In the genomic region with DNA sequence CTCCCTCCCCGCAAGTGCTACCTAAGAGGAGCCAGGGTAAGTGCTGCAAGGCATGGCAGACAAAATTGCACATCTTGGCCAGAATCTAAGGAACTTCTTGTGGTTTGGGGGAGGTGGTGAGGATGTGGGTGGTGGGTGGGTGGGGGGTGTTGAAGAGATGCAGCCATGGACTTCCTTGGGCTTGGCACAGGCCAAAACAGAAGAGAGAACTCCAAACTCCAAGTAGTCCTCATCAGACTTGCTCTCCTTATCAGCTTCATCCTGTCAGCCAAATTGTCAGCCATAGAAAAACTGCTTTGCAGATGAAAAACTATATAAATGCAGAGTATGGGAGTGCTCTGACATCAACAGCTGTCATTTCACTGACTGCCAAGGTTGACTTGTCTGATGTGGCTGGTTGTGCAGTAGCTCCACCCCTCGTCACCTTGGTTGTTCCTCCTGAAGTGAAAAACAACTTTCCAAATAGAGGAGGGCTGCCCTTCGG, we compare ENCODE assay signal across 1 cellular context.
TF ChIP-seq lines count a peak whose summit lies in the region.

No MANE protein-coding gene starts in this region.

TF ChIP-seq in GM23338, 12 proteins besides CTCF, POLR2A, EP300 and RAD21:
- TF ChIP-seq, protein P1, sequence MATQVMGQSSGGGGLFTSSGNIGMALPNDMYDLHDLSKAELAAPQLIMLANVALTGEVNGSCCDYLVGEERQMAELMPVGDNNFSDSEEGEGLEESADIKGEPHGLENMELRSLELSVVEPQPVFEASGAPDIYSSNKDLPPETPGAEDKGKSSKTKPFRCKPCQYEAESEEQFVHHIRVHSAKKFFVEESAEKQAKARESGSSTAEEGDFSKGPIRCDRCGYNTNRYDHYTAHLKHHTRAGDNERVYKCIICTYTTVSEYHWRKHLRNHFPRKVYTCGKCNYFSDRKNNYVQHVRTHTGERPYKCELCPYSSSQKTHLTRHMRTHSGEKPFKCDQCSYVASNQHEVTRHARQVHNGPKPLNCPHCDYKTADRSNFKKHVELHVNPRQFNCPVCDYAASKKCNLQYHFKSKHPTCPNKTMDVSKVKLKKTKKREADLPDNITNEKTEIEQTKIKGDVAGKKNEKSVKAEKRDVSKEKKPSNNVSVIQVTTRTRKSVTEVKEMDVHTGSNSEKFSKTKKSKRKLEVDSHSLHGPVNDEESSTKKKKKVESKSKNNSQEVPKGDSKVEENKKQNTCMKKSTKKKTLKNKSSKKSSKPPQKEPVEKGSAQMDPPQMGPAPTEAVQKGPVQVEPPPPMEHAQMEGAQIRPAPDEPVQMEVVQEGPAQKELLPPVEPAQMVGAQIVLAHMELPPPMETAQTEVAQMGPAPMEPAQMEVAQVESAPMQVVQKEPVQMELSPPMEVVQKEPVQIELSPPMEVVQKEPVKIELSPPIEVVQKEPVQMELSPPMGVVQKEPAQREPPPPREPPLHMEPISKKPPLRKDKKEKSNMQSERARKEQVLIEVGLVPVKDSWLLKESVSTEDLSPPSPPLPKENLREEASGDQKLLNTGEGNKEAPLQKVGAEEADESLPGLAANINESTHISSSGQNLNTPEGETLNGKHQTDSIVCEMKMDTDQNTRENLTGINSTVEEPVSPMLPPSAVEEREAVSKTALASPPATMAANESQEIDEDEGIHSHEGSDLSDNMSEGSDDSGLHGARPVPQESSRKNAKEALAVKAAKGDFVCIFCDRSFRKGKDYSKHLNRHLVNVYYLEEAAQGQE (IDR thresholded peaks at IDR 0.05; ENCODE audit: unreplicated experiment), result no peak
- TF ChIP-seq, protein P2, sequence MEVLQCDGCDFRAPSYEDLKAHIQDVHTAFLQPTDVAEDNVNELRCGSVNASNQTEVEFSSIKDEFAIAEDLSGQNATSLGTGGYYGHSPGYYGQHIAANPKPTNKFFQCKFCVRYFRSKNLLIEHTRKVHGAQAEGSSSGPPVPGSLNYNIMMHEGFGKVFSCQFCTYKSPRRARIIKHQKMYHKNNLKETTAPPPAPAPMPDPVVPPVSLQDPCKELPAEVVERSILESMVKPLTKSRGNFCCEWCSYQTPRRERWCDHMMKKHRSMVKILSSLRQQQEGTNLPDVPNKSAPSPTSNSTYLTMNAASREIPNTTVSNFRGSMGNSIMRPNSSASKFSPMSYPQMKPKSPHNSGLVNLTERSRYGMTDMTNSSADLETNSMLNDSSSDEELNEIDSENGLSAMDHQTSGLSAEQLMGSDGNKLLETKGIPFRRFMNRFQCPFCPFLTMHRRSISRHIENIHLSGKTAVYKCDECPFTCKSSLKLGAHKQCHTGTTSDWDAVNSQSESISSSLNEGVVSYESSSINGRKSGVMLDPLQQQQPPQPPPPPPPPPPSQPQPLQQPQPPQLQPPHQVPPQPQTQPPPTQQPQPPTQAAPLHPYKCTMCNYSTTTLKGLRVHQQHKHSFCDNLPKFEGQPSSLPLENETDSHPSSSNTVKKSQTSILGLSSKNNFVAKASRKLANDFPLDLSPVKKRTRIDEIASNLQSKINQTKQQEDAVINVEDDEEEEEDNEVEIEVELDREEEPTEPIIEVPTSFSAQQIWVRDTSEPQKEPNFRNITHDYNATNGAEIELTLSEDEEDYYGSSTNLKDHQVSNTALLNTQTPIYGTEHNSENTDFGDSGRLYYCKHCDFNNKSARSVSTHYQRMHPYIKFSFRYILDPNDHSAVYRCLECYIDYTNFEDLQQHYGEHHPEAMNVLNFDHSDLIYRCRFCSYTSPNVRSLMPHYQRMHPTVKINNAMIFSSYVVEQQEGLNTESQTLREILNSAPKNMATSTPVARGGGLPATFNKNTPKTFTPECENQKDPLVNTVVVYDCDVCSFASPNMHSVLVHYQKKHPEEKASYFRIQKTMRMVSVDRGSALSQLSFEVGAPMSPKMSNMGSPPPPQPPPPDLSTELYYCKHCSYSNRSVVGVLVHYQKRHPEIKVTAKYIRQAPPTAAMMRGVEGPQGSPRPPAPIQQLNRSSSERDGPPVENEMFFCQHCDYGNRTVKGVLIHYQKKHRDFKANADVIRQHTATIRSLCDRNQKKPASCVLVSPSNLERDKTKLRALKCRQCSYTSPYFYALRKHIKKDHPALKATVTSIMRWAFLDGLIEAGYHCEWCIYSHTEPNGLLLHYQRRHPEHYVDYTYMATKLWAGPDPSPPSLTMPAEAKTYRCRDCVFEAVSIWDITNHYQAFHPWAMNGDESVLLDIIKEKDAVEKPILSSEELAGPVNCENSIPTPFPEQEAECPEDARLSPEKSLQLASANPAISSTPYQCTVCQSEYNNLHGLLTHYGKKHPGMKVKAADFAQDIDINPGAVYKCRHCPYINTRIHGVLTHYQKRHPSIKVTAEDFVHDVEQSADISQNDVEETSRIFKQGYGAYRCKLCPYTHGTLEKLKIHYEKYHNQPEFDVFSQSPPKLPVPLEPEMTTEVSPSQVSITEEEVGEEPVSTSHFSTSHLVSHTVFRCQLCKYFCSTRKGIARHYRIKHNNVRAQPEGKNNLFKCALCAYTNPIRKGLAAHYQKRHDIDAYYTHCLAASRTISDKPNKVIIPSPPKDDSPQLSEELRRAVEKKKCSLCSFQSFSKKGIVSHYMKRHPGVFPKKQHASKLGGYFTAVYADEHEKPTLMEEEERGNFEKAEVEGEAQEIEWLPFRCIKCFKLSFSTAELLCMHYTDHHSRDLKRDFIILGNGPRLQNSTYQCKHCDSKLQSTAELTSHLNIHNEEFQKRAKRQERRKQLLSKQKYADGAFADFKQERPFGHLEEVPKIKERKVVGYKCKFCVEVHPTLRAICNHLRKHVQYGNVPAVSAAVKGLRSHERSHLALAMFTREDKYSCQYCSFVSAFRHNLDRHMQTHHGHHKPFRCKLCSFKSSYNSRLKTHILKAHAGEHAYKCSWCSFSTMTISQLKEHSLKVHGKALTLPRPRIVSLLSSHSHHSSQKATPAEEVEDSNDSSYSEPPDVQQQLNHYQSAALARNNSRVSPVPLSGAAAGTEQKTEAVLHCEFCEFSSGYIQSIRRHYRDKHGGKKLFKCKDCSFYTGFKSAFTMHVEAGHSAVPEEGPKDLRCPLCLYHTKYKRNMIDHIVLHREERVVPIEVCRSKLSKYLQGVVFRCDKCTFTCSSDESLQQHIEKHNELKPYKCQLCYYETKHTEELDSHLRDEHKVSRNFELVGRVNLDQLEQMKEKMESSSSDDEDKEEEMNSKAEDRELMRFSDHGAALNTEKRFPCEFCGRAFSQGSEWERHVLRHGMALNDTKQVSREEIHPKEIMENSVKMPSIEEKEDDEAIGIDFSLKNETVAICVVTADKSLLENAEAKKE (CRISPR knock-in tag; IDR thresholded peaks at IDR 0.05), result no peak
- TF ChIP-seq EZH2 (IDR thresholded peaks at IDR 0.05; ENCODE audit: low read depth, unreplicated experiment), result no peak
- TF ChIP-seq NANOG (IDR thresholded peaks at IDR 0.05; ENCODE audit: borderline replicate concordance), result no peak
- no peak for TF ChIP-seq STAT1 (IDR thresholded peaks at IDR 0.05; ENCODE audit: unreplicated experiment)
- TF ChIP-seq JUNB (IDR thresholded peaks at IDR 0.05; ENCODE audit: unreplicated experiment), result no peak
- TF ChIP-seq ZNF114 (CRISPR knock-in tag; IDR thresholded peaks at IDR 0.05), result no peak
- TF ChIP-seq, protein P3, sequence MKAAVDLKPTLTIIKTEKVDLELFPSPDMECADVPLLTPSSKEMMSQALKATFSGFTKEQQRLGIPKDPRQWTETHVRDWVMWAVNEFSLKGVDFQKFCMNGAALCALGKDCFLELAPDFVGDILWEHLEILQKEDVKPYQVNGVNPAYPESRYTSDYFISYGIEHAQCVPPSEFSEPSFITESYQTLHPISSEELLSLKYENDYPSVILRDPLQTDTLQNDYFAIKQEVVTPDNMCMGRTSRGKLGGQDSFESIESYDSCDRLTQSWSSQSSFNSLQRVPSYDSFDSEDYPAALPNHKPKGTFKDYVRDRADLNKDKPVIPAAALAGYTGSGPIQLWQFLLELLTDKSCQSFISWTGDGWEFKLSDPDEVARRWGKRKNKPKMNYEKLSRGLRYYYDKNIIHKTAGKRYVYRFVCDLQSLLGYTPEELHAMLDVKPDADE (IDR thresholded peaks at IDR 0.05), result no peak
